Comparison of ENCODE assay signal across 1 cellular context in the genomic region with DNA sequence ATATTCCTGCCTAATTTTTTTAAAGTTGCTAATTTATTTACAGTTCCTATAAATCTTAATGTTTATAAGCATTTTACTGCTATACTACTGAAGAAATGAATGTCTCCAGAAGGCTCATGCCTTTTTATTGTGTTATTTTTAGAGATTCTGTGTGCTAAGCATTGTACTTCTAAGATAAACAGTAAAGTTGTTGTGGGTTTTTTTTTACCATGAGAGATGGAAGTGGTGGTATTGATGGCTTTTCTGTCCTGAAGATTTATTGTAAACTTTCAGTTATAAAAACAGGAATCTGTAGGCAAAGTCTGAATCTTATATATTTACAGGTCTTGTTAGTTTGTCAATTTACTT.
TF ChIP-seq lines count a peak whose summit lies in the region.

No MANE protein-coding gene starts in this region.

TF ChIP-seq in GM12878, 131 proteins besides CTCF, POLR2A, EP300 and RAD21:
- TF ChIP-seq, protein P1, sequence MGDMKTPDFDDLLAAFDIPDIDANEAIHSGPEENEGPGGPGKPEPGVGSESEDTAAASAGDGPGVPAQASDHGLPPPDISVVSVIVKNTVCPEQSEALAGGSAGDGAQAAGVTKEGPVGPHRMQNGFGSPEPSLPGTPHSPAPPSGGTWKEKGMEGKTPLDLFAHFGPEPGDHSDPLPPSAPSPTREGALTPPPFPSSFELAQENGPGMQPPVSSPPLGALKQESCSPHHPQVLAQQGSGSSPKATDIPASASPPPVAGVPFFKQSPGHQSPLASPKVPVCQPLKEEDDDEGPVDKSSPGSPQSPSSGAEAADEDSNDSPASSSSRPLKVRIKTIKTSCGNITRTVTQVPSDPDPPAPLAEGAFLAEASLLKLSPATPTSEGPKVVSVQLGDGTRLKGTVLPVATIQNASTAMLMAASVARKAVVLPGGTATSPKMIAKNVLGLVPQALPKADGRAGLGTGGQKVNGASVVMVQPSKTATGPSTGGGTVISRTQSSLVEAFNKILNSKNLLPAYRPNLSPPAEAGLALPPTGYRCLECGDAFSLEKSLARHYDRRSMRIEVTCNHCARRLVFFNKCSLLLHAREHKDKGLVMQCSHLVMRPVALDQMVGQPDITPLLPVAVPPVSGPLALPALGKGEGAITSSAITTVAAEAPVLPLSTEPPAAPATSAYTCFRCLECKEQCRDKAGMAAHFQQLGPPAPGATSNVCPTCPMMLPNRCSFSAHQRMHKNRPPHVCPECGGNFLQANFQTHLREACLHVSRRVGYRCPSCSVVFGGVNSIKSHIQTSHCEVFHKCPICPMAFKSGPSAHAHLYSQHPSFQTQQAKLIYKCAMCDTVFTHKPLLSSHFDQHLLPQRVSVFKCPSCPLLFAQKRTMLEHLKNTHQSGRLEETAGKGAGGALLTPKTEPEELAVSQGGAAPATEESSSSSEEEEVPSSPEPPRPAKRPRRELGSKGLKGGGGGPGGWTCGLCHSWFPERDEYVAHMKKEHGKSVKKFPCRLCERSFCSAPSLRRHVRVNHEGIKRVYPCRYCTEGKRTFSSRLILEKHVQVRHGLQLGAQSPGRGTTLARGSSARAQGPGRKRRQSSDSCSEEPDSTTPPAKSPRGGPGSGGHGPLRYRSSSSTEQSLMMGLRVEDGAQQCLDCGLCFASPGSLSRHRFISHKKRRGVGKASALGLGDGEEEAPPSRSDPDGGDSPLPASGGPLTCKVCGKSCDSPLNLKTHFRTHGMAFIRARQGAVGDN (IDR thresholded peaks at IDR 0.05), result no peak
- TF ChIP-seq TAF1 (IDR thresholded peaks at IDR 0.05; ENCODE audit: borderline replicate concordance, low read depth, low read length), result no peak
- TF ChIP-seq, protein P2, sequence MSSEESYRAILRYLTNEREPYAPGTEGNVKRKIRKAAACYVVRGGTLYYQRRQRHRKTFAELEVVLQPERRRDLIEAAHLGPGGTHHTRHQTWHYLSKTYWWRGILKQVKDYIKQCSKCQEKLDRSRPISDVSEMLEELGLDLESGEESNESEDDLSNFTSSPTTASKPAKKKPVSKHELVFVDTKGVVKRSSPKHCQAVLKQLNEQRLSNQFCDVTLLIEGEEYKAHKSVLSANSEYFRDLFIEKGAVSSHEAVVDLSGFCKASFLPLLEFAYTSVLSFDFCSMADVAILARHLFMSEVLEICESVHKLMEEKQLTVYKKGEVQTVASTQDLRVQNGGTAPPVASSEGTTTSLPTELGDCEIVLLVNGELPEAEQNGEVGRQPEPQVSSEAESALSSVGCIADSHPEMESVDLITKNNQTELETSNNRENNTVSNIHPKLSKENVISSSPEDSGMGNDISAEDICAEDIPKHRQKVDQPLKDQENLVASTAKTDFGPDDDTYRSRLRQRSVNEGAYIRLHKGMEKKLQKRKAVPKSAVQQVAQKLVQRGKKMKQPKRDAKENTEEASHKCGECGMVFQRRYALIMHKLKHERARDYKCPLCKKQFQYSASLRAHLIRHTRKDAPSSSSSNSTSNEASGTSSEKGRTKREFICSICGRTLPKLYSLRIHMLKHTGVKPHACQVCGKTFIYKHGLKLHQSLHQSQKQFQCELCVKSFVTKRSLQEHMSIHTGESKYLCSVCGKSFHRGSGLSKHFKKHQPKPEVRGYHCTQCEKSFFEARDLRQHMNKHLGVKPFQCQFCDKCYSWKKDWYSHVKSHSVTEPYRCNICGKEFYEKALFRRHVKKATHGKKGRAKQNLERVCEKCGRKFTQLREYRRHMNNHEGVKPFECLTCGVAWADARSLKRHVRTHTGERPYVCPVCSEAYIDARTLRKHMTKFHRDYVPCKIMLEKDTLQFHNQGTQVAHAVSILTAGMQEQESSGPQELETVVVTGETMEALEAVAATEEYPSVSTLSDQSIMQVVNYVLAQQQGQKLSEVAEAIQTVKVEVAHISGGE (CRISPR knock-in tag; IDR thresholded peaks at IDR 0.05), result no peak
- TF ChIP-seq, protein P3, sequence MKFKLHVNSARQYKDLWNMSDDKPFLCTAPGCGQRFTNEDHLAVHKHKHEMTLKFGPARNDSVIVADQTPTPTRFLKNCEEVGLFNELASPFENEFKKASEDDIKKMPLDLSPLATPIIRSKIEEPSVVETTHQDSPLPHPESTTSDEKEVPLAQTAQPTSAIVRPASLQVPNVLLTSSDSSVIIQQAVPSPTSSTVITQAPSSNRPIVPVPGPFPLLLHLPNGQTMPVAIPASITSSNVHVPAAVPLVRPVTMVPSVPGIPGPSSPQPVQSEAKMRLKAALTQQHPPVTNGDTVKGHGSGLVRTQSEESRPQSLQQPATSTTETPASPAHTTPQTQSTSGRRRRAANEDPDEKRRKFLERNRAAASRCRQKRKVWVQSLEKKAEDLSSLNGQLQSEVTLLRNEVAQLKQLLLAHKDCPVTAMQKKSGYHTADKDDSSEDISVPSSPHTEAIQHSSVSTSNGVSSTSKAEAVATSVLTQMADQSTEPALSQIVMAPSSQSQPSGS (IDR thresholded peaks at IDR 0.05; ENCODE audit: low read length), result no peak
- TF ChIP-seq, protein P4, sequence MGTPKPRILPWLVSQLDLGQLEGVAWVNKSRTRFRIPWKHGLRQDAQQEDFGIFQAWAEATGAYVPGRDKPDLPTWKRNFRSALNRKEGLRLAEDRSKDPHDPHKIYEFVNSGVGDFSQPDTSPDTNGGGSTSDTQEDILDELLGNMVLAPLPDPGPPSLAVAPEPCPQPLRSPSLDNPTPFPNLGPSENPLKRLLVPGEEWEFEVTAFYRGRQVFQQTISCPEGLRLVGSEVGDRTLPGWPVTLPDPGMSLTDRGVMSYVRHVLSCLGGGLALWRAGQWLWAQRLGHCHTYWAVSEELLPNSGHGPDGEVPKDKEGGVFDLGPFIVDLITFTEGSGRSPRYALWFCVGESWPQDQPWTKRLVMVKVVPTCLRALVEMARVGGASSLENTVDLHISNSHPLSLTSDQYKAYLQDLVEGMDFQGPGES (IDR thresholded peaks at IDR 0.05), result no peak
- TF ChIP-seq FOXM1 (IDR thresholded peaks at IDR 0.05; ENCODE audit: low read depth, low read length), result no peak
- TF ChIP-seq JUNB (IDR thresholded peaks at IDR 0.05), result no peak
- TF ChIP-seq RBBP5 (conservative IDR thresholded peaks at IDR 0.05), result no peak
